Comparison of ENCODE assay signal across 20 cellular contexts in the genomic region with DNA sequence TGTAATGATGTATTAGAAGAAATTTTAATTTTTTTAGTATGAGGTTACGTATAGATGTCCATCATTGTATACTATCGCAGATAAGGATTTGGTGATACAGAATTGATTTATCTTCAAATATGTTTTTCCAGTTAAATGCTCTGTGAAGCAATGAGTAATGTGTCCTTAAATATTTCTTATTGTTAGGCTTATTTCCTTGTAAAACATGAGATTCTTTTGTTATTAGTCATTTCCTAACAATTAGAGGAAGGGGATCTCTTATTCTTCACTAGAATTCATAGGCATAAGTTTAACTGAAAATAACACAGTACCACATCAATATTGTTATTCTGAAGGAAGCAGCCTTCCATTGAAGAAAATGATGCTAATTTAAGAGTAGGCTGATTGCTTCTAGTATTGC. TPM values are rescaled to one million over a fixed set of nuclear protein-coding genes. Genes with fewer than 3 reads are reported as not detected.
"Had no signal": no experiment of that assay in that cellular context is flagged by ENCODE, and none has a peak within 500 bp of the region (broad histone marks: within the 10 kb centered on the region; RNA-seq: fewer than 3 reads in every experiment).

No MANE protein-coding gene starts in this region.

- H3K27ac ChIP-seq: ascending aorta, breast epithelium, KMS-11, WERI-Rb-1 had no signal

- ATAC-seq: activated CD8-positive, alpha-beta T cell treated with anti-CD3 and anti-CD28 coated beads for 36 hours; T-cell had no signal

- H3K9me3 ChIP-seq: ascending aorta, breast epithelium had no signal

- DNase-seq: activated CD4-positive, alpha-beta T cell treated with anti-CD3 and anti-CD28 coated beads for 4 hours; activated CD8-positive, alpha-beta memory T cell treated with anti-CD3 and anti-CD28 coated beads, Interleukin-2, amount 50 U/mL, for 4 hours; activated CD8-positive, alpha-beta T cell treated with anti-CD3 and anti-CD28 coated beads for 36 hours; activated effector memory CD4-positive, alpha-beta T cell treated with Interleukin-2 at 50 U/mL for 16 hours; activated naive CD4-positive, alpha-beta T cell; activated T-cell treated with anti-CD3 and anti-CD28 coated beads, Interleukin-2, amount 50 U/mL, for 1 hour; amniotic stem cell; NCI-H1092; NCI-H1417; NCI-H1694; NCI-H2029; NCI-H345; NCI-H510A; SIG-M5; T-cell; T-helper 2 cell; WERI-Rb-1 had no signal

- H3K4me1 ChIP-seq: ascending aorta, breast epithelium had no signal

- H3K36me3 ChIP-seq: ascending aorta, breast epithelium, WERI-Rb-1 had no signal

- H3K9ac ChIP-seq: KMS-11 had no signal

- H3K27me3 ChIP-seq: ascending aorta, breast epithelium had no signal

- H3K4me3 ChIP-seq: ascending aorta, breast epithelium had no signal

- H3K4me2 ChIP-seq: KMS-11 had no signal

RNA-seq across cellular contexts. Expression of a gene that starts 15.5 kb away (rescaled TPM):
- total RNA-seq: activated CD8-positive, alpha-beta T cell treated with anti-CD3 and anti-CD28 coated beads for 36 hours; ascending aorta; breast epithelium; T-cell had no signal
